ENCODE assay signal across 18 cellular contexts in genomic region chr12:120069278-120069677, GRCh38. TPM values are rescaled to one million over a fixed set of nuclear protein-coding genes. Genes with fewer than 3 reads are reported as not detected.
DNase-seq lines count a peak whose midpoint lies in the region; ATAC-seq and FAIRE-seq lines count a peak whose summit lies in the region.
"Had no signal": no experiment of that assay in that cellular context is flagged by ENCODE, and none has a peak within 500 bp of the region (broad histone marks: within the 10 kb centered on the region; RNA-seq: fewer than 3 reads in every experiment).

No MANE protein-coding gene starts in this region.

- H3K9me3 Mint-ChIP-seq in activated naive CD4-positive, alpha-beta T cell treated with anti-CD3 and anti-CD28 coated beads, Interleukin-2, amount 50 U/mL, for 72 hours: no peaks in the 10 kb centered on the region
- H3K9me3 Mint-ChIP-seq: CD8-positive, alpha-beta memory T cell had no signal

- peak; percentile 15 for DNase-seq in activated CD8-positive, alpha-beta memory T cell treated with anti-CD3 and anti-CD28 coated beads for 24 hours
- no peak for DNase-seq in activated CD8-positive, alpha-beta memory T cell treated with anti-CD3 and anti-CD28 coated beads, Interleukin-2, amount 50 U/mL, for 48 hours
- no peak for DNase-seq in activated naive CD4-positive, alpha-beta T cell treated with anti-CD3 and anti-CD28 coated beads, Interleukin-2, amount 50 U/mL, for 72 hours (ENCODE audit: low spot score in 2 of 2)
- DNase-seq in activated naive CD4-positive, alpha-beta T cell treated with Interleukin-2 at 50 U/mL for 16 hours: no peak
- DNase-seq in GM19239 (ENCODE audit: insufficient read length, low spot score) (no peak), left lobe of liver (ENCODE audit: low spot score) (no peak), RKO (ENCODE audit: low spot score) (no peak), AG08396 (ENCODE audit: low spot score) (no peak)
- DNase-seq: CD8-positive, alpha-beta memory T cell; COR-L47; DMS 273 treated with DMSO at 0.1 percent for 48 hours; DMS53; DND-41; EL; GM23248 had no signal

- peak; percentile 26 for FAIRE-seq in GM19239 (lab: Jason Lieb, UNC)
- FAIRE-seq: A549, GM12878 had no signal

- peak overlapping the region; percentile 29 to 63 for H3K27ac Mint-ChIP-seq in activated naive CD4-positive, alpha-beta T cell treated with anti-CD3 and anti-CD28 coated beads, Interleukin-2, amount 50 U/mL, for 72 hours
- H3K27ac Mint-ChIP-seq: CD14-positive monocyte had no signal

- ATAC-seq in activated naive CD4-positive, alpha-beta T cell treated with anti-CD3 and anti-CD28 coated beads, Interleukin-2, amount 50 U/mL, for 72 hours: no peak
- ATAC-seq in left lobe of liver: peak; percentile 41
- ATAC-seq: A549, GM12878 had no signal

- H3K36me3 Mint-ChIP-seq in activated naive CD4-positive, alpha-beta T cell treated with anti-CD3 and anti-CD28 coated beads, Interleukin-2, amount 50 U/mL, for 72 hours: peaks cover 38 to 49% of the 10 kb centered on the region in 2 donors
- H3K36me3 Mint-ChIP-seq: CD14-positive monocyte had no signal

RNA-seq across cellular contexts. Expression of gene RAB35, which starts 47.3 kb away (rescaled TPM):
- total RNA-seq in activated naive CD4-positive, alpha-beta T cell treated with anti-CD3 and anti-CD28 coated beads, Interleukin-2, amount 50 U/mL, for 72 hours: 10 to 100 TPM; 38.7 to 59.6 TPM
- total RNA-seq in left lobe of liver: 16.1 TPM
